2 cellular contexts compared by ENCODE assay signal in the genomic region with DNA sequence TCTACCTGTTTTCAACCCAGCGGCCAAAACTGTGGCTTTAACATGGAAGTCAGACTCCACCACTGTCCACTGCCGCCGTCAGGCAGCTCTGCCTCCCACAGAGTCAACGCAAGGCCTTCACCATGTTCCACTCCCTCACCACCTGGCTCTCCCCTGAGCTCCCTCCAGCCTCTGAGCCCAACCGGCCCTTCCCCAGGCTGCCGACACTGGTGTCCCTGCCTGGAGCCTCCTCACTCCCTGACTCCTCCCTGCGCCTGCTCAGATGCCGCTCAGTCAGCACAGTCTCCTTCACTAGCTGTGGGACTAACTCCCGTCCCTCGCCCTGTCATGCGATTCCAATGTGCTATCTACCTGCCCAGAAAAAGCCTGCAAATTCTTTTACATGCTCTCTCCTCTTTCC.
TF ChIP-seq lines count a peak whose summit lies in the region.

No MANE protein-coding gene starts in this region.

TF ChIP-seq in H1, 55 proteins besides CTCF, POLR2A, EP300 and RAD21:
- TF ChIP-seq, protein P1, sequence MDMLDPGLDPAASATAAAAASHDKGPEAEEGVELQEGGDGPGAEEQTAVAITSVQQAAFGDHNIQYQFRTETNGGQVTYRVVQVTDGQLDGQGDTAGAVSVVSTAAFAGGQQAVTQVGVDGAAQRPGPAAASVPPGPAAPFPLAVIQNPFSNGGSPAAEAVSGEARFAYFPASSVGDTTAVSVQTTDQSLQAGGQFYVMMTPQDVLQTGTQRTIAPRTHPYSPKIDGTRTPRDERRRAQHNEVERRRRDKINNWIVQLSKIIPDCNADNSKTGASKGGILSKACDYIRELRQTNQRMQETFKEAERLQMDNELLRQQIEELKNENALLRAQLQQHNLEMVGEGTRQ (IDR thresholded peaks at IDR 0.05; ENCODE audit: low read length): no peak
- TF ChIP-seq, protein P2, sequence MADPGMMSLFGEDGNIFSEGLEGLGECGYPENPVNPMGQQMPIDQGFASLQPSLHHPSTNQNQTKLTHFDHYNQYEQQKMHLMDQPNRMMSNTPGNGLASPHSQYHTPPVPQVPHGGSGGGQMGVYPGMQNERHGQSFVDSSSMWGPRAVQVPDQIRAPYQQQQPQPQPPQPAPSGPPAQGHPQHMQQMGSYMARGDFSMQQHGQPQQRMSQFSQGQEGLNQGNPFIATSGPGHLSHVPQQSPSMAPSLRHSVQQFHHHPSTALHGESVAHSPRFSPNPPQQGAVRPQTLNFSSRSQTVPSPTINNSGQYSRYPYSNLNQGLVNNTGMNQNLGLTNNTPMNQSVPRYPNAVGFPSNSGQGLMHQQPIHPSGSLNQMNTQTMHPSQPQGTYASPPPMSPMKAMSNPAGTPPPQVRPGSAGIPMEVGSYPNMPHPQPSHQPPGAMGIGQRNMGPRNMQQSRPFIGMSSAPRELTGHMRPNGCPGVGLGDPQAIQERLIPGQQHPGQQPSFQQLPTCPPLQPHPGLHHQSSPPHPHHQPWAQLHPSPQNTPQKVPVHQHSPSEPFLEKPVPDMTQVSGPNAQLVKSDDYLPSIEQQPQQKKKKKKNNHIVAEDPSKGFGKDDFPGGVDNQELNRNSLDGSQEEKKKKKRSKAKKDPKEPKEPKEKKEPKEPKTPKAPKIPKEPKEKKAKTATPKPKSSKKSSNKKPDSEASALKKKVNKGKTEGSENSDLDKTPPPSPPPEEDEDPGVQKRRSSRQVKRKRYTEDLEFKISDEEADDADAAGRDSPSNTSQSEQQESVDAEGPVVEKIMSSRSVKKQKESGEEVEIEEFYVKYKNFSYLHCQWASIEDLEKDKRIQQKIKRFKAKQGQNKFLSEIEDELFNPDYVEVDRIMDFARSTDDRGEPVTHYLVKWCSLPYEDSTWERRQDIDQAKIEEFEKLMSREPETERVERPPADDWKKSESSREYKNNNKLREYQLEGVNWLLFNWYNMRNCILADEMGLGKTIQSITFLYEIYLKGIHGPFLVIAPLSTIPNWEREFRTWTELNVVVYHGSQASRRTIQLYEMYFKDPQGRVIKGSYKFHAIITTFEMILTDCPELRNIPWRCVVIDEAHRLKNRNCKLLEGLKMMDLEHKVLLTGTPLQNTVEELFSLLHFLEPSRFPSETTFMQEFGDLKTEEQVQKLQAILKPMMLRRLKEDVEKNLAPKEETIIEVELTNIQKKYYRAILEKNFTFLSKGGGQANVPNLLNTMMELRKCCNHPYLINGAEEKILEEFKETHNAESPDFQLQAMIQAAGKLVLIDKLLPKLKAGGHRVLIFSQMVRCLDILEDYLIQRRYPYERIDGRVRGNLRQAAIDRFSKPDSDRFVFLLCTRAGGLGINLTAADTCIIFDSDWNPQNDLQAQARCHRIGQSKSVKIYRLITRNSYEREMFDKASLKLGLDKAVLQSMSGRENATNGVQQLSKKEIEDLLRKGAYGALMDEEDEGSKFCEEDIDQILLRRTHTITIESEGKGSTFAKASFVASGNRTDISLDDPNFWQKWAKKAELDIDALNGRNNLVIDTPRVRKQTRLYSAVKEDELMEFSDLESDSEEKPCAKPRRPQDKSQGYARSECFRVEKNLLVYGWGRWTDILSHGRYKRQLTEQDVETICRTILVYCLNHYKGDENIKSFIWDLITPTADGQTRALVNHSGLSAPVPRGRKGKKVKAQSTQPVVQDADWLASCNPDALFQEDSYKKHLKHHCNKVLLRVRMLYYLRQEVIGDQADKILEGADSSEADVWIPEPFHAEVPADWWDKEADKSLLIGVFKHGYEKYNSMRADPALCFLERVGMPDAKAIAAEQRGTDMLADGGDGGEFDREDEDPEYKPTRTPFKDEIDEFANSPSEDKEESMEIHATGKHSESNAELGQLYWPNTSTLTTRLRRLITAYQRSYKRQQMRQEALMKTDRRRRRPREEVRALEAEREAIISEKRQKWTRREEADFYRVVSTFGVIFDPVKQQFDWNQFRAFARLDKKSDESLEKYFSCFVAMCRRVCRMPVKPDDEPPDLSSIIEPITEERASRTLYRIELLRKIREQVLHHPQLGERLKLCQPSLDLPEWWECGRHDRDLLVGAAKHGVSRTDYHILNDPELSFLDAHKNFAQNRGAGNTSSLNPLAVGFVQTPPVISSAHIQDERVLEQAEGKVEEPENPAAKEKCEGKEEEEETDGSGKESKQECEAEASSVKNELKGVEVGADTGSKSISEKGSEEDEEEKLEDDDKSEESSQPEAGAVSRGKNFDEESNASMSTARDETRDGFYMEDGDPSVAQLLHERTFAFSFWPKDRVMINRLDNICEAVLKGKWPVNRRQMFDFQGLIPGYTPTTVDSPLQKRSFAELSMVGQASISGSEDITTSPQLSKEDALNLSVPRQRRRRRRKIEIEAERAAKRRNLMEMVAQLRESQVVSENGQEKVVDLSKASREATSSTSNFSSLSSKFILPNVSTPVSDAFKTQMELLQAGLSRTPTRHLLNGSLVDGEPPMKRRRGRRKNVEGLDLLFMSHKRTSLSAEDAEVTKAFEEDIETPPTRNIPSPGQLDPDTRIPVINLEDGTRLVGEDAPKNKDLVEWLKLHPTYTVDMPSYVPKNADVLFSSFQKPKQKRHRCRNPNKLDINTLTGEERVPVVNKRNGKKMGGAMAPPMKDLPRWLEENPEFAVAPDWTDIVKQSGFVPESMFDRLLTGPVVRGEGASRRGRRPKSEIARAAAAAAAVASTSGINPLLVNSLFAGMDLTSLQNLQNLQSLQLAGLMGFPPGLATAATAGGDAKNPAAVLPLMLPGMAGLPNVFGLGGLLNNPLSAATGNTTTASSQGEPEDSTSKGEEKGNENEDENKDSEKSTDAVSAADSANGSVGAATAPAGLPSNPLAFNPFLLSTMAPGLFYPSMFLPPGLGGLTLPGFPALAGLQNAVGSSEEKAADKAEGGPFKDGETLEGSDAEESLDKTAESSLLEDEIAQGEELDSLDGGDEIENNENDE (IDR thresholded peaks at IDR 0.05; ENCODE audit: insufficient replicate concordance, low read length): no peak
- no peak for TF ChIP-seq SRF (IDR thresholded peaks at IDR 0.05; ENCODE audit: low read depth, low read length)
- no peak for TF ChIP-seq POU5F1 (IDR thresholded peaks at IDR 0.05; ENCODE audit: low read depth, low read length)
- TF ChIP-seq NRF1 (IDR thresholded peaks at IDR 0.05; ENCODE audit: low read depth, low read length): no peak
- TF ChIP-seq, protein P3, sequence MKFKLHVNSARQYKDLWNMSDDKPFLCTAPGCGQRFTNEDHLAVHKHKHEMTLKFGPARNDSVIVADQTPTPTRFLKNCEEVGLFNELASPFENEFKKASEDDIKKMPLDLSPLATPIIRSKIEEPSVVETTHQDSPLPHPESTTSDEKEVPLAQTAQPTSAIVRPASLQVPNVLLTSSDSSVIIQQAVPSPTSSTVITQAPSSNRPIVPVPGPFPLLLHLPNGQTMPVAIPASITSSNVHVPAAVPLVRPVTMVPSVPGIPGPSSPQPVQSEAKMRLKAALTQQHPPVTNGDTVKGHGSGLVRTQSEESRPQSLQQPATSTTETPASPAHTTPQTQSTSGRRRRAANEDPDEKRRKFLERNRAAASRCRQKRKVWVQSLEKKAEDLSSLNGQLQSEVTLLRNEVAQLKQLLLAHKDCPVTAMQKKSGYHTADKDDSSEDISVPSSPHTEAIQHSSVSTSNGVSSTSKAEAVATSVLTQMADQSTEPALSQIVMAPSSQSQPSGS (IDR thresholded peaks at IDR 0.05; ENCODE audit: low read length): no peak
- TF ChIP-seq RFX5 (IDR thresholded peaks at IDR 0.05; ENCODE audit: borderline replicate concordance, low read depth, low read length): no peak
- no peak for TF ChIP-seq KDM5A (IDR thresholded peaks at IDR 0.05; ENCODE audit: low read length)
- TF ChIP-seq SAP30 (IDR thresholded peaks at IDR 0.05; ENCODE audit: insufficient read depth, insufficient replicate concordance, low read length): no peak

TF ChIP-seq in GM12891, 5 proteins besides CTCF, POLR2A, EP300 and RAD21:
- TF ChIP-seq TAF1 (IDR thresholded peaks at IDR 0.05; ENCODE audit: low read depth, low read length): no peak
- TF ChIP-seq SPI1 (IDR thresholded peaks at IDR 0.05; ENCODE audit: low read depth, low read length): no peak
- no peak for TF ChIP-seq POLR2AphosphoS5 (IDR thresholded peaks at IDR 0.05; ENCODE audit: low read depth, low read length)
- no peak for TF ChIP-seq POU2F2 (IDR thresholded peaks at IDR 0.05; ENCODE audit: low read depth, low read length)
- no peak for TF ChIP-seq PAX5 (IDR thresholded peaks at IDR 0.05; ENCODE audit: insufficient read depth, low read length, severe bottlenecking)
